20 cellular contexts compared by ENCODE assay signal in the genomic region with DNA sequence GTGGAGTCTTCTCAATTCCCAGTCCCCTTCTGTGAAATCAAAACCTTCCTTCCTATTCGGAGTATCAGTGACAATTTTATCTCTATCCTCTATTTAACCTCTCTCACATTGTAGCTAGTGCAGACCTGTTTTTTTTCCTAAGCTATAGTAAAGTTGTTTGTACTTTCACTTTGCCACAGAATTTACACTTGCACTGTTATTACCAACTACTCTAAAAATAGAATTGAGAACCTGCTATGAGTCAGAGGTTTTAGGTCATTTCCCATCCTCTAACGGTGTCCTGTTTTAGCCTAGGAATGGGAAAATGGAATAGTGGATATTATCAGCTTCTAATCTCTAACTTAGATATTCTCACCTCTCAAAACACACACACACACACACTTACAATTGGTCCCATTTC.
DNase-seq lines count a peak whose midpoint lies in the region; ATAC-seq, FAIRE-seq and TF ChIP-seq lines count a peak whose summit lies in the region.
"Had no signal": no experiment of that assay in that cellular context is flagged by ENCODE, and none has a peak within 500 bp of the region (broad histone marks: within the 10 kb centered on the region; RNA-seq: fewer than 3 reads in every experiment).

No MANE protein-coding gene starts in this region.

- no peak overlapping the region for H3K4me3 ChIP-seq in SU-DHL-6 (ENCODE audit: insufficient read depth, low read length, poor library complexity, severe bottlenecking)
- H3K4me3 ChIP-seq in upper lobe of left lung = no peak overlapping the region
- no peak overlapping the region for H3K4me3 ChIP-seq in kidney (ENCODE audit: low read length in 2 of 2)
- H3K4me3 ChIP-seq: adrenal gland, hepatocyte, SJCRH30 had no signal

- no peak for TF ChIP-seq EP300 in upper lobe of left lung (IDR thresholded peaks at IDR 0.05)

- no peak overlapping the region for H3K27ac ChIP-seq in SU-DHL-6 (ENCODE audit: low read depth, low read length)
- H3K27ac ChIP-seq in upper lobe of left lung = no peak overlapping the region
- H3K27ac ChIP-seq in kidney (ENCODE audit: low read depth in 2 of 2, low read length in 2 of 2) = no peak overlapping the region
- H3K27ac ChIP-seq: adrenal gland, hepatocyte, SJCRH30 had no signal

- no peaks in the 10 kb centered on the region for H3F3A ChIP-seq in SU-DHL-6 (ENCODE audit: insufficient read depth)

- intact Hi-C loops in kidney (cut with DNase I) = no loop called here

- H3K79me2 ChIP-seq in SU-DHL-6 (ENCODE audit: insufficient read depth, low read length) = no peaks in the 10 kb centered on the region
- H3K79me2 ChIP-seq: hepatocyte had no signal

- no peaks in the 10 kb centered on the region for H4K20me1 ChIP-seq in SU-DHL-6 (ENCODE audit: low read depth, low read length)

- 24 to 25% methylated on average over 2 of the region's 2 CpGs for WGBS in upper lobe of left lung, 2 donors

- peak overlapping the region; percentile 35 for H3K4me2 ChIP-seq in SU-DHL-6 (ENCODE audit: low read depth, low read length, poor library complexity, severe bottlenecking)
- H3K4me2 ChIP-seq: hepatocyte had no signal

- H3K9me3 ChIP-seq in SU-DHL-6 (ENCODE audit: insufficient read depth, low read length) (no peaks in the 10 kb centered on the region), upper lobe of left lung (no peaks in the 10 kb centered on the region), kidney (ENCODE audit: control insufficient read depth in 1 of 2, low read length in 2 of 2) (no peaks in the 10 kb centered on the region)
- H3K9me3 ChIP-seq: adrenal gland had no signal

- peak overlapping the region; percentile 52 for H2AFZ ChIP-seq in SU-DHL-6 (ENCODE audit: low read depth, low read length, severe bottlenecking)
- H2AFZ ChIP-seq: hepatocyte had no signal

- H3K36me3 ChIP-seq in SU-DHL-6 (ENCODE audit: low read length) (no peaks in the 10 kb centered on the region), upper lobe of left lung (no peaks in the 10 kb centered on the region), kidney (ENCODE audit: control insufficient read depth in 1 of 2, insufficient read depth in 2 of 2, low read length in 2 of 2) (no peaks in the 10 kb centered on the region)
- H3K36me3 ChIP-seq: adrenal gland, SJCRH30 had no signal

- no peak for FAIRE-seq in kidney (lab: Jason Lieb, UNC)
- FAIRE-seq: colon, endothelial cell of umbilical vein, GM12891, TTC549 had no signal

- ATAC-seq in upper lobe of left lung (ENCODE audit: low FRiP score in 2 of 2) = no peak
- ATAC-seq in HG02623 (IDR thresholded peaks at IDR 0.05; ENCODE audit: unreplicated experiment) = no peak
- ATAC-seq: left lobe of liver; naive thymus-derived CD8-positive, alpha-beta T cell had no signal

- H3K27me3 ChIP-seq in SU-DHL-6 (ENCODE audit: low read length) (no peaks in the 10 kb centered on the region), upper lobe of left lung (no peaks in the 10 kb centered on the region)
- H3K27me3 ChIP-seq: adrenal gland, hepatocyte, SJCRH30 had no signal

- H3K4me1 ChIP-seq in upper lobe of left lung (no peaks in the 10 kb centered on the region), kidney (ENCODE audit: control insufficient read depth in 1 of 2, insufficient read depth in 1 of 2, low read depth in 1 of 2, low read length in 2 of 2) (no peaks in the 10 kb centered on the region)
- H3K4me1 ChIP-seq: SJCRH30 had no signal

- H3K9me2 ChIP-seq in SU-DHL-6 (replicated peaks; ENCODE audit: insufficient read depth, low read length) = no peaks in the 10 kb centered on the region

- H3K9ac ChIP-seq in SU-DHL-6 (ENCODE audit: low read length) = no peak overlapping the region
- no peak overlapping the region for H3K9ac ChIP-seq in kidney (ENCODE audit: low read length in 2 of 2)

- no peak for TF ChIP-seq POLR2A in upper lobe of left lung (IDR thresholded peaks at IDR 0.05)

- DNase-seq in ELR (ENCODE audit: low read depth) (peak; percentile 58), HuH-7 (ENCODE audit: low spot score) (peak; percentile 3), iris pigment epithelial cell (ENCODE audit: low read depth) (peak; percentile 36), upper lobe of left lung (no peak), NCI-H146 (lab: John Stamatoyannopoulos, UW) (no peak), kidney (no peak)
- DNase-seq: adrenal gland; CD4-positive, alpha-beta T cell; naive thymus-derived CD8-positive, alpha-beta T cell; NCI-H1930; NCI-H82; SJCRH30 had no signal

- TF ChIP-seq CTCF in SU-DHL-6 (IDR thresholded peaks at IDR 0.05; ENCODE audit: insufficient read depth, low read length, poor library complexity, severe bottlenecking) = no peak
- no peak for TF ChIP-seq CTCF in upper lobe of left lung (IDR thresholded peaks at IDR 0.05)
- TF ChIP-seq CTCF in kidney (IDR thresholded peaks at IDR 0.05; ENCODE audit: borderline replicate concordance, extremely low read depth, insufficient read depth) = no peak

Comparison
In these comparisons a context has a peak if more than half of its experiments do, and no peak if none do; other contexts are left out.
1. DNase-seq: peak in ELR (single experiment), HuH-7 (single experiment) and iris pigment epithelial cell (single experiment); none in upper lobe of left lung (0 of 2), NCI-H146 (single experiment) and kidney (single experiment).